Comparison of ENCODE assay signal across 15 cellular contexts in the genomic region with DNA sequence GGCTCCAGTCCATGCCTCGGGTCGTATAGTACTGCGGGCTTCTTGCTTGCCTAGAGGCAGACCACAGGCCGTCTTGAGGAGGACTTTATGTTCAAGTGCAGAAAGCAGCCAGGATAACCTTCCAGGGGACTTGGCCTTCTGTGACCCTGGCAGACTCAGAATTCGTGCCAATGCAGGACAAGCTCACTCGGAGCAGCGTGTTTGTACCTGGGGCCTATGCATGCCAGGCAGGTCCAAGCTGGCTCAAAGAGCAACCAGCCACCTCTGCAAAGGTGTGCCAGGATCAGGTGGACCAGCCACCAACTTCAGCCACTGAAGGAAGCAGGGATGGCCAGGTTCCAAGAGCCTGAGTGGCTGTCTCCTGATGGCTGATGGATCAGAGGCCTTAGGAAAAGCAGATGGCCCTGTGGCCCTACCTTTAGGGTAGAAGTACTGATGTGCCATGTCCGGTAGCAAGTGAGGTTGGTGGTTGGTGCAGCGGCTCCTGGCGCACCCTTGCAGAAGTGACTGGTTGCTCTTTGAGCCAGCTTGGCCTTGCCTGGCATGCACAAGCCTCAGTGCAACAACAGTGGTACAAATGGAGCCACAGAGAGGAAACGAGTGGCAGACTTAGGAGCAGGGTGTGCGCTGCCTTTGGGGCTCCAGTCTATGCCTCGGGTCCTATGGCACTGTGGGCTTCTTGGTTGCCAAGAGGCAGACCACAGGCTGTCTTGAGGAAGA. TPM values are rescaled to one million over a fixed set of nuclear protein-coding genes. Genes with fewer than 3 reads are reported as not detected.
"Had no signal": no experiment of that assay in that cellular context is flagged by ENCODE, and none has a peak within 500 bp of the region (broad histone marks: within the 10 kb centered on the region; RNA-seq: fewer than 3 reads in every experiment).

No MANE protein-coding gene starts in this region.

RNA-seq across cellular contexts. Expression of a gene that starts 58.7 kb away (rescaled TPM):
- total RNA-seq: activated B cell treated with CpG ODN at 0.5 μM for 24 hours; activated CD4-positive, alpha-beta memory T cell treated with anti-CD3 and anti-CD28 coated beads for 36 hours; activated CD4-positive, alpha-beta memory T cell treated with anti-CD3 and anti-CD28 coated beads, Interleukin-2, amount 10 ng/mL, durations not matched to agents 7 days and 5 days; activated CD4-positive, alpha-beta T cell treated with anti-CD3 and anti-CD28 coated beads for 36 hours; activated CD4-positive, alpha-beta T cell treated with anti-CD3 and anti-CD28 coated beads, Interleukin-2, amount 10 ng/mL, durations not matched to agents 24 days and 14 days; activated CD4-positive, alpha-beta T cell treated with anti-CD3 and anti-CD28 coated beads, Interleukin-2, amount 10 ng/mL, durations not matched to agents 7 days and 5 days; activated CD8-positive, alpha-beta memory T cell treated with anti-CD3 and anti-CD28 coated beads for 36 hours; activated CD8-positive, alpha-beta memory T cell treated with anti-CD3 and anti-CD28 coated beads, Interleukin-2, amount 10 ng/mL, durations not matched to agents 7 days and 5 days; activated CD8-positive, alpha-beta T cell treated with anti-CD3 and anti-CD28 coated beads for 36 hours; activated CD8-positive, alpha-beta T cell treated with anti-CD3 and anti-CD28 coated beads, Interleukin-2, amount 10 ng/mL, durations not matched to agents 7 days and 5 days; T-cell; T-helper 1 cell treated with Interleukin-12 subunit alpha and Interleukin-12 subunit beta and Interleukin-4 antibody, amounts not matched to agents 30 ng/mL and 1 ng/mL, for 36 hours; T-helper 17 cell; T-helper 2 cell treated with Interferon-gamma antibody and Interleukin-4, amounts not matched to agents 100 ng/mL and 5 ng/mL, for 36 hours; WTC11 had no signal

RNA-seq across cellular contexts. Expression of a gene that starts 58.9 kb away (rescaled TPM):
- total RNA-seq: activated B cell treated with CpG ODN at 0.5 μM for 24 hours; activated CD4-positive, alpha-beta memory T cell treated with anti-CD3 and anti-CD28 coated beads for 36 hours; activated CD4-positive, alpha-beta memory T cell treated with anti-CD3 and anti-CD28 coated beads, Interleukin-2, amount 10 ng/mL, durations not matched to agents 7 days and 5 days; activated CD4-positive, alpha-beta T cell treated with anti-CD3 and anti-CD28 coated beads for 36 hours; activated CD4-positive, alpha-beta T cell treated with anti-CD3 and anti-CD28 coated beads, Interleukin-2, amount 10 ng/mL, durations not matched to agents 24 days and 14 days; activated CD4-positive, alpha-beta T cell treated with anti-CD3 and anti-CD28 coated beads, Interleukin-2, amount 10 ng/mL, durations not matched to agents 7 days and 5 days; activated CD8-positive, alpha-beta memory T cell treated with anti-CD3 and anti-CD28 coated beads for 36 hours; activated CD8-positive, alpha-beta memory T cell treated with anti-CD3 and anti-CD28 coated beads, Interleukin-2, amount 10 ng/mL, durations not matched to agents 7 days and 5 days; activated CD8-positive, alpha-beta T cell treated with anti-CD3 and anti-CD28 coated beads for 36 hours; activated CD8-positive, alpha-beta T cell treated with anti-CD3 and anti-CD28 coated beads, Interleukin-2, amount 10 ng/mL, durations not matched to agents 7 days and 5 days; T-cell; T-helper 1 cell treated with Interleukin-12 subunit alpha and Interleukin-12 subunit beta and Interleukin-4 antibody, amounts not matched to agents 30 ng/mL and 1 ng/mL, for 36 hours; T-helper 17 cell; T-helper 2 cell treated with Interferon-gamma antibody and Interleukin-4, amounts not matched to agents 100 ng/mL and 5 ng/mL, for 36 hours; WTC11 had no signal
